In the genomic region with DNA sequence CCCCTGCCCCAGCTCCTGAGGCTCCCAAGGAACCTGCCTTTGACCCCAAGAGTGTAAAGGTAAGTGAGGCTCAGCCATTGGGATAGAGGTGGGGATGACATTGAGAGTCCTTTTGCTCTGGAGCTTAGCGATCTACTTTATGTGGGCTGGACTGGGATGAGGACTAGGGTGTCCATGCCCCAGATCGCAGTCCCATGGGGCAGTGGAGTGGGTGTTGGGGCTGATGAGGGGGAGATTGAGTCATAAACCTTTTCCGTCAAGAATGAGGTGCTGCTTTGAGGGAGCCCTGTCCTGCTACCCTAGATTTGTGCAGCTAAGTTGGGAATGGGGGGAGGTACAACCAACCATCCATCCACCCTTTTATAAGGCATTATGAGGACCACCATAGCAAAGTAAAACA, we compare ENCODE assay signal across 18 cellular contexts. TPM values are rescaled to one million over a fixed set of nuclear protein-coding genes. Genes with fewer than 3 reads are reported as not detected.
"Had no signal": no experiment of that assay in that cellular context is flagged by ENCODE, and none has a peak within 500 bp of the region (broad histone marks: within the 10 kb centered on the region; RNA-seq: fewer than 3 reads in every experiment).

No MANE protein-coding gene starts in this region.

- H3K36me3 Mint-ChIP-seq: activated naive CD4-positive, alpha-beta T cell treated with anti-CD3 and anti-CD28 coated beads, Interleukin-2, amount 50 U/mL, for 24 hours had no signal

- H3K9me3 ChIP-seq: adrenal gland, colonic mucosa, left lung, pancreas, upper lobe of right lung had no signal

- H2AFZ ChIP-seq: hepatocyte had no signal

- H3K4me3 Mint-ChIP-seq: activated naive CD4-positive, alpha-beta T cell treated with anti-CD3 and anti-CD28 coated beads, Interleukin-2, amount 50 U/mL, for 24 hours; activated T-cell treated with anti-CD3 and anti-CD28 coated beads, Interleukin-2, amount 50 U/mL, for 24 hours; stimulated activated naive CD8-positive, alpha-beta T cell treated with anti-CD3 and anti-CD28 coated beads, Interleukin-15, amount 100 ng/mL, for 72 hours had no signal

- ATAC-seq: esophagus mucosa; pancreas; SK-N-SH treated with all-trans-retinoic acid at 6 μM for 48 hours; stimulated activated naive CD8-positive, alpha-beta T cell treated with anti-CD3 and anti-CD28 coated beads, Interleukin-15, amount 100 ng/mL, for 72 hours had no signal

- H3K4me1 ChIP-seq: colonic mucosa had no signal

- DNase-seq: activated CD4-positive, alpha-beta T cell treated with anti-CD3 and anti-CD28 coated beads for 1 hour; activated CD4-positive, alpha-beta T cell treated with anti-CD3 and anti-CD28 coated beads, Interleukin-2, amount 50 U/mL, for 48 hours; activated T-cell treated with anti-CD3 and anti-CD28 coated beads, Interleukin-2, amount 50 U/mL, for 24 hours; adrenal gland; caudate nucleus; colonic mucosa; left lung; pancreas; stimulated activated CD4-positive, alpha-beta T cell treated with anti-CD3 and anti-CD28 coated beads, Interleukin-4, amount 100 ng/mL, for 24 hours; stimulated activated naive CD8-positive, alpha-beta T cell treated with anti-CD3 and anti-CD28 coated beads, Interleukin-15, amount 100 ng/mL, for 72 hours; T-helper 1 cell; upper lobe of right lung had no signal

- H3K9me3 Mint-ChIP-seq: activated naive CD4-positive, alpha-beta T cell treated with anti-CD3 and anti-CD28 coated beads, Interleukin-2, amount 50 U/mL, for 24 hours; activated T-cell treated with anti-CD3 and anti-CD28 coated beads, Interleukin-2, amount 50 U/mL, for 24 hours; stimulated activated naive CD8-positive, alpha-beta T cell treated with anti-CD3 and anti-CD28 coated beads, Interleukin-15, amount 100 ng/mL, for 72 hours had no signal

- H3K4me3 ChIP-seq: adrenal gland, colonic mucosa, hepatocyte, left lung, pancreas, skin epidermis, upper lobe of right lung had no signal

- H3K36me3 ChIP-seq: adrenal gland, colonic mucosa, left lung, pancreas, upper lobe of right lung had no signal

- H3K27me3 ChIP-seq: adrenal gland, colonic mucosa, hepatocyte, left lung, pancreas, upper lobe of right lung had no signal

- H3K27me3 Mint-ChIP-seq: activated naive CD4-positive, alpha-beta T cell treated with anti-CD3 and anti-CD28 coated beads, Interleukin-2, amount 50 U/mL, for 24 hours; activated T-cell treated with anti-CD3 and anti-CD28 coated beads, Interleukin-2, amount 50 U/mL, for 24 hours had no signal

- H3K4me2 ChIP-seq: hepatocyte had no signal

- H3K27ac ChIP-seq: adrenal gland, colonic mucosa, hepatocyte, left lung, pancreas, upper lobe of right lung had no signal

- H3K27ac Mint-ChIP-seq: activated naive CD4-positive, alpha-beta T cell treated with anti-CD3 and anti-CD28 coated beads, Interleukin-2, amount 50 U/mL, for 24 hours; activated T-cell treated with anti-CD3 and anti-CD28 coated beads, Interleukin-2, amount 50 U/mL, for 24 hours; stimulated activated naive CD8-positive, alpha-beta T cell treated with anti-CD3 and anti-CD28 coated beads, Interleukin-15, amount 100 ng/mL, for 72 hours had no signal

- H3K79me2 ChIP-seq: hepatocyte had no signal

RNA-seq across cellular contexts. Expression of a gene that starts 0.4 kb away (rescaled TPM):
- total RNA-seq: esophagus mucosa had no signal
- polyA plus RNA-seq: keratinocyte had no signal

RNA-seq across cellular contexts. Expression of a gene that starts 44.1 kb away (rescaled TPM):
- polyA plus RNA-seq: keratinocyte had no signal
